In genomic region chr22:42880815-42881214, GRCh38 we compare ENCODE assay signal across 17 cellular contexts. TPM values are rescaled to one million over a fixed set of nuclear protein-coding genes. Genes with fewer than 3 reads are reported as not detected.
A peak's percentile ranks its signal among the peaks of the same experiment; 100 is the strongest.
DNase-seq lines count a peak whose midpoint lies in the region; ATAC-seq and TF ChIP-seq lines count a peak whose summit lies in the region.
"Had no signal": no experiment of that assay in that cellular context is flagged by ENCODE, and none has a peak within 500 bp of the region (broad histone marks: within the 10 kb centered on the region; RNA-seq: fewer than 3 reads in every experiment).

No MANE protein-coding gene starts in this region.

- H3K27ac ChIP-seq in OCI-LY3 (ENCODE audit: low read length), result no peak overlapping the region
- peak overlapping the region; percentile 78 to 92 (median 84) for H3K27ac ChIP-seq in gastrocnemius medialis
- no peak overlapping the region for H3K27ac ChIP-seq in hepatocyte

- intact Hi-C loops in gastrocnemius medialis (cut with DNase I; ENCODE audit: low total_unique reads), result no loop called here

- H3K4me2 ChIP-seq in OCI-LY3 (ENCODE audit: low read length) (no peak overlapping the region), hepatocyte (no peak overlapping the region)

- H3K9me3 ChIP-seq in OCI-LY3 (ENCODE audit: insufficient read depth, low read length) (no peaks in the 10 kb centered on the region), gastrocnemius medialis (no peaks in the 10 kb centered on the region), hepatocyte (ENCODE audit: low read depth) (no peaks in the 10 kb centered on the region)
- H3K9me3 ChIP-seq: Peyer's patch had no signal

- TF ChIP-seq POLR2A in gastrocnemius medialis (IDR thresholded peaks at IDR 0.05), result no peak

- H2AFZ ChIP-seq in OCI-LY3 (ENCODE audit: low read depth, low read length) (no peak overlapping the region), hepatocyte (no peak overlapping the region)

- no peak overlapping the region for H3K9ac ChIP-seq in OCI-LY3 (ENCODE audit: low read length)

- no peak overlapping the region for H3K4me3 ChIP-seq in GM12865 (ENCODE audit: low read depth, low read length)
- H3K4me3 ChIP-seq in OCI-LY3 (ENCODE audit: low read length), result no peak overlapping the region
- no peak overlapping the region for H3K4me3 ChIP-seq in fibroblast of pulmonary artery (replicated peaks; ENCODE audit: low read depth, low read length)
- peak overlapping the region in 1 of 4 donors; percentile 21 for H3K4me3 ChIP-seq in gastrocnemius medialis
- H3K4me3 ChIP-seq in hepatocyte, result no peak overlapping the region
- H3K4me3 ChIP-seq: Peyer's patch had no signal

- H3K27me3 ChIP-seq in OCI-LY3 (ENCODE audit: low read depth, low read length) (no peaks in the 10 kb centered on the region), gastrocnemius medialis (no peaks in the 10 kb centered on the region), hepatocyte (no peaks in the 10 kb centered on the region)
- H3K27me3 ChIP-seq: Peyer's patch had no signal

- peaks cover 63% of the 10 kb centered on the region for H3K36me3 ChIP-seq in OCI-LY3 (replicated peaks; ENCODE audit: low read depth, low read length)
- peaks cover 0 to 43% of the 10 kb centered on the region in 2 donors for H3K36me3 ChIP-seq in gastrocnemius medialis
- no peaks in the 10 kb centered on the region for H3K36me3 ChIP-seq in hepatocyte (replicated peaks; ENCODE audit: insufficient read depth, low read depth)

- in situ Hi-C loops in gastrocnemius medialis (cut with MboI; ENCODE audit: low sequenced_read_pairs in 4 of 4), result no loop called here

- ATAC-seq in gastrocnemius medialis (no peak), HG03196 (IDR thresholded peaks at IDR 0.05; ENCODE audit: unreplicated experiment) (no peak), GM18870 (IDR thresholded peaks at IDR 0.05; ENCODE audit: unreplicated experiment) (no peak)

- 94% methylated on average over 8 of the region's 8 CpGs for WGBS in hepatocyte (ENCODE audit: low lambda C conversion rate, missing lambda C conversion rate)

- H3K79me2 ChIP-seq in OCI-LY3 (ENCODE audit: low read length), result no peaks in the 10 kb centered on the region
- H3K79me2 ChIP-seq in hepatocyte, result peaks cover 3% of the 10 kb centered on the region

- no peaks in the 10 kb centered on the region for H3K9me2 ChIP-seq in hepatocyte (replicated peaks; ENCODE audit: insufficient read depth)

- H3K4me1 ChIP-seq in OCI-LY3 (ENCODE audit: low read length) (peaks cover 26% of the 10 kb centered on the region), gastrocnemius medialis (peaks cover 27 to 59% of the 10 kb centered on the region in 2 donors), hepatocyte (ENCODE audit: insufficient read depth) (no peaks in the 10 kb centered on the region)

- TF ChIP-seq CTCF in GM12865 (IDR thresholded peaks at IDR 0.05; ENCODE audit: insufficient read depth, low read depth, low read length, missing control alignments), result peak; percentile 0
- TF ChIP-seq CTCF in OCI-LY3 (IDR thresholded peaks at IDR 0.05; ENCODE audit: low read depth, low read length), result peak; percentile 40
- TF ChIP-seq CTCF in fibroblast of pulmonary artery (IDR thresholded peaks at IDR 0.05; ENCODE audit: low read length, missing control alignments), result peak; percentile 15
- peak in 1 of 5 experiments; percentile 23 for TF ChIP-seq CTCF in gastrocnemius medialis (IDR thresholded peaks at IDR 0.05 in 4 of 5, conservative IDR thresholded peaks at IDR 0.05 in 1 of 5)
- no peak for TF ChIP-seq CTCF in hepatocyte (IDR thresholded peaks at IDR 0.05; ENCODE audit: poor library complexity)

- 0 out of 2 replicates have a peak, but pooled peaks cover 3% of the 10 kb centered on the region for H4K20me1 ChIP-seq in OCI-LY3 (ENCODE audit: insufficient read depth, low read length)
- no peaks in the 10 kb centered on the region for H4K20me1 ChIP-seq in hepatocyte (ENCODE audit: insufficient read depth, poor library complexity, severe bottlenecking)

- DNase-seq in GM12865 (ENCODE audit: low read depth) (no peak), fibroblast of pulmonary artery (ENCODE audit: low read depth) (no peak), gastrocnemius medialis (no peak), NCI-H345 (lab: John Stamatoyannopoulos, UW) (no peak), hepatocyte (ENCODE audit: low spot score) (no peak)
- DNase-seq: activated CD4-positive, CD25-positive, alpha-beta regulatory T cell treated with anti-CD3 and anti-CD28 coated beads, Interleukin-2, amount 50 U/mL, for 72 hours; activated naive CD8-positive, alpha-beta T cell treated with anti-CD3 and anti-CD28 coated beads for 36 hours; CD4-positive, CD25-positive, alpha-beta regulatory T cell; DMS79; MM.1S; NCI-H2029; NCI-H524 treated with DMSO at 0.1 percent for 48 hours; Peyer's patch; posterior cingulate gyrus had no signal

RNA-seq across cellular contexts. Expression of gene ARFGAP3, which starts 23.7 kb away (rescaled TPM):
- total RNA-seq in gastrocnemius medialis (10 to 100 TPM; 28.2 to 43.8 (median 36.0) TPM), hepatocyte (89.5 and 99.5 TPM in 2 replicates)
- polyA plus RNA-seq in hepatocyte, result 53.7 and 54.7 TPM in 2 replicates

Comparison
In these comparisons a context has a peak if more than half of its experiments do, and no peak if none do; other contexts are left out.
1. H3K27ac ChIP-seq: peak in gastrocnemius medialis (4 of 4); none in OCI-LY3 (single experiment) and hepatocyte (single experiment).